8 cellular contexts compared by ENCODE assay signal in genomic region chr20:50635676-50636600, GRCh38. TPM values are rescaled to one million over a fixed set of nuclear protein-coding genes. Genes with fewer than 3 reads are reported as not detected.
A peak's percentile ranks its signal among the peaks of the same experiment; 100 is the strongest.
DNase-seq lines count a peak whose midpoint lies in the region; ATAC-seq and TF ChIP-seq lines count a peak whose summit lies in the region.

No MANE protein-coding gene starts in this region.

- TF ChIP-seq CTCF in MM.1S (IDR thresholded peaks at IDR 0.05; ENCODE audit: low read length) (peak; percentile 94), hepatocyte (IDR thresholded peaks at IDR 0.05; ENCODE audit: poor library complexity) (peak; percentile 95)

- H4K20me1 ChIP-seq in MM.1S (ENCODE audit: insufficient read depth, low read length) (no peaks in the 10 kb centered on the region), hepatocyte (ENCODE audit: insufficient read depth, poor library complexity, severe bottlenecking) (no peaks in the 10 kb centered on the region)

- H2AFZ ChIP-seq in MM.1S (ENCODE audit: low read length) (peak overlapping the region; percentile 9; the same call in 1 of the 2 replicates), hepatocyte (no peak overlapping the region)

- peak overlapping the region; percentile 24; the same call in 1 of the 2 replicates for H3K4me2 ChIP-seq in MM.1S (ENCODE audit: low read depth, low read length)
- H3K4me2 ChIP-seq in hepatocyte: peak overlapping the region; percentile 69

- H3K9me2 ChIP-seq in MM.1S (replicated peaks; ENCODE audit: insufficient read depth, low read length) (no peaks in the 10 kb centered on the region), hepatocyte (replicated peaks; ENCODE audit: insufficient read depth) (no peaks in the 10 kb centered on the region)

- H3K36me3 ChIP-seq in MM.1S (replicated peaks; ENCODE audit: insufficient read depth, low read length) (no peaks in the 10 kb centered on the region), hepatocyte (replicated peaks; ENCODE audit: insufficient read depth, low read depth) (no peaks in the 10 kb centered on the region)

- H3K27me3 ChIP-seq in MM.1S (replicated peaks; ENCODE audit: insufficient read depth, low read length): peaks cover 30% of the 10 kb centered on the region
- no peaks in the 10 kb centered on the region for H3K27me3 ChIP-seq in hepatocyte

- no peak overlapping the region for H3K27ac ChIP-seq in MM.1S (ENCODE audit: low read length)
- H3K27ac ChIP-seq in hepatocyte: peak overlapping the region; percentile 93

- H3K9ac ChIP-seq in MM.1S (ENCODE audit: low read length): no peak overlapping the region

- peak; percentile 42 for DNase-seq in GDM1 (lab: John Stamatoyannopoulos, UW)
- DNase-seq in MM.1S: peak; percentile 48
- DNase-seq in T follicular helper cell (ENCODE audit: low read depth): peak; percentile 23
- peak; percentile 86 for DNase-seq in amniotic epithelial cell (ENCODE audit: low read depth)
- DNase-seq in hepatocyte (ENCODE audit: low spot score): peak; percentile 90
- peak; percentile 53 for DNase-seq in stimulated activated CD4-positive, alpha-beta T cell treated with anti-CD3 and anti-CD28 coated beads, Interleukin-12 subunit alpha, Interleukin-12 subunit beta, amount 100 ng/mL, for 4 hours
- no peak for DNase-seq in superior temporal gyrus (ENCODE audit: extremely low spot score)

- H3F3A ChIP-seq in MM.1S (ENCODE audit: insufficient read depth, low read length): no peaks in the 10 kb centered on the region

- H3K79me2 ChIP-seq in MM.1S (ENCODE audit: low read length): no peaks in the 10 kb centered on the region
- no peaks in the 10 kb centered on the region for H3K79me2 ChIP-seq in hepatocyte

- H3K4me1 ChIP-seq in MM.1S (ENCODE audit: low read length) (no peaks in the 10 kb centered on the region), hepatocyte (ENCODE audit: insufficient read depth) (peaks cover 24% of the 10 kb centered on the region)

- no peak overlapping the region for H3K4me3 ChIP-seq in MM.1S (ENCODE audit: low read length)
- no peak overlapping the region for H3K4me3 ChIP-seq in hepatocyte

- no peak for ATAC-seq in HG02885 (IDR thresholded peaks at IDR 0.05; ENCODE audit: poor library complexity, unreplicated experiment)

- H3K9me3 ChIP-seq in MM.1S (replicated peaks; ENCODE audit: insufficient read depth, low read length) (no peaks in the 10 kb centered on the region), hepatocyte (ENCODE audit: low read depth) (no peaks in the 10 kb centered on the region)

- 27% methylated on average over 20 of the region's 21 CpGs for WGBS in hepatocyte (ENCODE audit: low lambda C conversion rate, missing lambda C conversion rate)

RNA-seq across cellular contexts. Expression of gene RIPOR3, which starts 55.4 kb away (rescaled TPM):
- total RNA-seq in hepatocyte: 4.3 and 5.6 TPM in 2 replicates
- polyA plus RNA-seq in hepatocyte: 5.7 and 10.3 TPM in 2 replicates
